33 cellular contexts compared by ENCODE assay signal in genomic region chr16:83015871-83016270, GRCh38.
DNase-seq lines count a peak whose midpoint lies in the region; ATAC-seq and TF ChIP-seq lines count a peak whose summit lies in the region.
"Had no signal": no experiment of that assay in that cellular context is flagged by ENCODE, and none has a peak within 500 bp of the region (broad histone marks: within the 10 kb centered on the region; RNA-seq: fewer than 3 reads in every experiment).

No MANE protein-coding gene starts in this region.

- H3K4me1 ChIP-seq in mammary epithelial cell (ENCODE audit: insufficient read depth, low read length), result no peaks in the 10 kb centered on the region
- H3K4me1 ChIP-seq: adrenal gland, body of pancreas, esophagus squamous epithelium, testis had no signal

- 54% methylated on average over 3 of the region's 3 CpGs for WGBS in mammary epithelial cell (ENCODE audit: low coverage, missing lambda C conversion rate)

- H3K9me3 Mint-ChIP-seq in type B pancreatic cell, result no peaks in the 10 kb centered on the region
- H3K9me3 Mint-ChIP-seq: activated CD4-positive, alpha-beta memory T cell treated with anti-CD3 and anti-CD28 coated beads for 36 hours; activated naive CD4-positive, alpha-beta T cell treated with anti-CD3 and anti-CD28 coated beads for 36 hours; activated T-helper 1 cell treated with anti-CD3 and anti-CD28 coated beads, Interleukin-12 subunit alpha, Interleukin-12 subunit beta, Interleukin-2, Interleukin-4 antibody, amounts not matched to agents 30 ng/mL and 10 ng/mL and 1 ng/mL, durations not matched to agents 14 hours and 24 hours and 36 hours; CD4-positive, alpha-beta T cell; memory B cell; stimulated activated naive CD8-positive, alpha-beta T cell treated with anti-CD3 and anti-CD28 coated beads, Interleukin-15, Interleukin-2, amounts not matched to agents 100 ng/mL and 50 ng/mL, for 24 hours had no signal

- in situ Hi-C loops in mammary epithelial cell (cut with MboI; ENCODE audit: low sequenced_read_pairs in 2 of 2), result no loop called here

- H3K9me3 ChIP-seq in mammary epithelial cell (replicated peaks; ENCODE audit: insufficient read depth, low read length), result no peaks in the 10 kb centered on the region
- H3K9me3 ChIP-seq: adrenal gland, body of pancreas, esophagus squamous epithelium, ovary, SK-N-SH, testis had no signal

- no peaks in the 10 kb centered on the region for H3K36me3 Mint-ChIP-seq in type B pancreatic cell
- H3K36me3 Mint-ChIP-seq: activated CD4-positive, alpha-beta memory T cell treated with anti-CD3 and anti-CD28 coated beads for 36 hours; memory B cell had no signal

- H3K27me3 ChIP-seq in mammary epithelial cell (ENCODE audit: insufficient read depth, low read length), result no peaks in the 10 kb centered on the region
- H3K27me3 ChIP-seq: adrenal gland, body of pancreas, esophagus squamous epithelium, ovary, testis had no signal

- H3K27ac ChIP-seq in mammary epithelial cell (ENCODE audit: insufficient read depth, low read depth, low read length), result no peak overlapping the region
- H3K27ac ChIP-seq: 22Rv1, adrenal gland, body of pancreas, esophagus squamous epithelium, ovary, testis had no signal

- no peaks in the 10 kb centered on the region for H3K36me3 ChIP-seq in mammary epithelial cell (ENCODE audit: insufficient read depth, low read length)
- H3K36me3 ChIP-seq: adrenal gland, esophagus squamous epithelium, ovary had no signal

- no peak overlapping the region for H3K9ac ChIP-seq in mammary epithelial cell (ENCODE audit: insufficient read depth, low read length)
- H3K9ac ChIP-seq: SK-N-SH had no signal

- CTCF ChIA-PET in mammary epithelial cell (lab: Charles Lee; ENCODE audit: low non-redundant PET), result interaction anchor here (0.6 to 0.9 kb wide), 2 partner anchors 431 to 786 kb away, joined by 3 to 10 read pairs; no protein-coding TSS in a partner anchor

- no peak overlapping the region for H3K4me3 ChIP-seq in mammary epithelial cell (replicated peaks in 1 of 3; ENCODE audit: insufficient read depth in 1 of 3, low read depth in 2 of 3, low read length in 3 of 3)
- H3K4me3 ChIP-seq: adrenal gland, body of pancreas, esophagus squamous epithelium, ovary, testis had no signal

- dilution Hi-C loops in mammary epithelial cell (cut with HindIII; ENCODE audit: low sequenced_read_pairs), result no loop called here

- no peak overlapping the region for H3K4me3 Mint-ChIP-seq in type B pancreatic cell
- H3K4me3 Mint-ChIP-seq: activated CD4-positive, alpha-beta memory T cell treated with anti-CD3 and anti-CD28 coated beads for 36 hours; activated naive CD4-positive, alpha-beta T cell treated with anti-CD3 and anti-CD28 coated beads for 36 hours; activated T-helper 1 cell treated with anti-CD3 and anti-CD28 coated beads, Interleukin-12 subunit alpha, Interleukin-12 subunit beta, Interleukin-2, Interleukin-4 antibody, amounts not matched to agents 30 ng/mL and 10 ng/mL and 1 ng/mL, durations not matched to agents 14 hours and 24 hours and 36 hours; CD4-positive, alpha-beta T cell; memory B cell; stimulated activated naive CD8-positive, alpha-beta T cell treated with anti-CD3 and anti-CD28 coated beads, Interleukin-15, Interleukin-2, amounts not matched to agents 100 ng/mL and 50 ng/mL, for 24 hours had no signal

- peaks cover 15% of the 10 kb centered on the region for H3K79me2 ChIP-seq in mammary epithelial cell (ENCODE audit: insufficient read depth, low read length)

- DNase-seq in NCI-H1092 treated with DMSO at 0.1 percent for 48 hours (lab: John Stamatoyannopoulos, UW) (peak; percentile 15), NCI-H1092 (lab: John Stamatoyannopoulos, UW) (no peak), NCI-H1694 treated with DMSO at 0.1 percent for 48 hours (lab: John Stamatoyannopoulos, UW) (peak; percentile 76), mammary epithelial cell (peak; percentile 32), renal cortical epithelial cell (ENCODE audit: low read depth) (peak; percentile 19), type B pancreatic cell (ENCODE audit: extremely low spot score, unreplicated experiment) (no peak), amygdala (lab: John Stamatoyannopoulos, UW) (no peak)
- DNase-seq: activated CD4-positive, alpha-beta memory T cell treated with anti-CD3 and anti-CD28 coated beads for 36 hours; activated CD4-positive, CD25-positive, alpha-beta regulatory T cell; activated CD8-positive, alpha-beta memory T cell treated with anti-CD3 and anti-CD28 coated beads, Interleukin-2, amount 50 U/mL, for 4 hours; activated naive CD4-positive, alpha-beta T cell treated with anti-CD3 and anti-CD28 coated beads for 36 hours; adrenal gland; AML-193; body of pancreas; CD4-positive, alpha-beta T cell; esophagus squamous epithelium; H7; KBM-7; MM.1S; NCI-H1436; NCI-H2107; NCI-H446 treated with DMSO at 0.1 percent for 48 hours; ovary; retina; SK-N-SH; small intestine; testis had no signal

- TF ChIP-seq CTCF in mammary epithelial cell (conservative IDR thresholded peaks at IDR 0.05 in 1 of 2, IDR thresholded peaks at IDR 0.05 in 1 of 2; ENCODE audit: extremely low read depth in 1 of 2, insufficient read depth in 1 of 2, low read depth in 1 of 2, low read length in 2 of 2), result no peak
- TF ChIP-seq CTCF in type B pancreatic cell (conservative IDR thresholded peaks at IDR 0.05), result no peak

- H4K20me1 ChIP-seq in mammary epithelial cell (ENCODE audit: insufficient read depth, low read length), result no peaks in the 10 kb centered on the region

- H2AFZ ChIP-seq in mammary epithelial cell (ENCODE audit: low read depth, low read length), result no peak overlapping the region

- H3K27me3 Mint-ChIP-seq in type B pancreatic cell, result no peaks in the 10 kb centered on the region
- H3K27me3 Mint-ChIP-seq: activated CD4-positive, alpha-beta memory T cell treated with anti-CD3 and anti-CD28 coated beads for 36 hours; CD4-positive, alpha-beta T cell; stimulated activated naive CD8-positive, alpha-beta T cell treated with anti-CD3 and anti-CD28 coated beads, Interleukin-15, Interleukin-2, amounts not matched to agents 100 ng/mL and 50 ng/mL, for 24 hours had no signal

- no peak overlapping the region for H3K4me2 ChIP-seq in mammary epithelial cell (ENCODE audit: insufficient read depth, low read depth, low read length)
- H3K4me2 ChIP-seq: SK-N-SH had no signal

- intact Hi-C loops in mammary epithelial cell (cut with micrococcal nuclease), result no loop called here

- BruUV-seq in mammary epithelial cell (replicated peaks; lab: Mats Ljungman, UMichigan), result no TSS peak

- no peak overlapping the region for H3K27ac Mint-ChIP-seq in type B pancreatic cell
- H3K27ac Mint-ChIP-seq: activated CD4-positive, alpha-beta memory T cell treated with anti-CD3 and anti-CD28 coated beads for 36 hours; activated naive CD4-positive, alpha-beta T cell treated with anti-CD3 and anti-CD28 coated beads for 36 hours; activated T-helper 1 cell treated with anti-CD3 and anti-CD28 coated beads, Interleukin-12 subunit alpha, Interleukin-12 subunit beta, Interleukin-2, Interleukin-4 antibody, amounts not matched to agents 30 ng/mL and 10 ng/mL and 1 ng/mL, durations not matched to agents 14 hours and 24 hours and 36 hours; CD4-positive, alpha-beta T cell; memory B cell; stimulated activated naive CD8-positive, alpha-beta T cell treated with anti-CD3 and anti-CD28 coated beads, Interleukin-15, Interleukin-2, amounts not matched to agents 100 ng/mL and 50 ng/mL, for 24 hours had no signal

- ATAC-seq in GM19328 (IDR thresholded peaks at IDR 0.05; ENCODE audit: unreplicated experiment), result no peak
- ATAC-seq: body of pancreas, left lobe of liver had no signal

- peaks cover 3% of the 10 kb centered on the region for H3K4me1 Mint-ChIP-seq in type B pancreatic cell (ENCODE audit: unreplicated experiment)

Comparison
In these comparisons a context has a peak if more than half of its experiments do, and no peak if none do; other contexts are left out.
1. DNase-seq: peak in NCI-H1092 treated with DMSO at 0.1 percent for 48 hours (single experiment), NCI-H1694 treated with DMSO at 0.1 percent for 48 hours (single experiment), mammary epithelial cell (single experiment) and renal cortical epithelial cell (single experiment); none in NCI-H1092 (single experiment), type B pancreatic cell (single experiment) and amygdala (0 of 56).